8 cellular contexts compared by ENCODE assay signal in the genomic region with DNA sequence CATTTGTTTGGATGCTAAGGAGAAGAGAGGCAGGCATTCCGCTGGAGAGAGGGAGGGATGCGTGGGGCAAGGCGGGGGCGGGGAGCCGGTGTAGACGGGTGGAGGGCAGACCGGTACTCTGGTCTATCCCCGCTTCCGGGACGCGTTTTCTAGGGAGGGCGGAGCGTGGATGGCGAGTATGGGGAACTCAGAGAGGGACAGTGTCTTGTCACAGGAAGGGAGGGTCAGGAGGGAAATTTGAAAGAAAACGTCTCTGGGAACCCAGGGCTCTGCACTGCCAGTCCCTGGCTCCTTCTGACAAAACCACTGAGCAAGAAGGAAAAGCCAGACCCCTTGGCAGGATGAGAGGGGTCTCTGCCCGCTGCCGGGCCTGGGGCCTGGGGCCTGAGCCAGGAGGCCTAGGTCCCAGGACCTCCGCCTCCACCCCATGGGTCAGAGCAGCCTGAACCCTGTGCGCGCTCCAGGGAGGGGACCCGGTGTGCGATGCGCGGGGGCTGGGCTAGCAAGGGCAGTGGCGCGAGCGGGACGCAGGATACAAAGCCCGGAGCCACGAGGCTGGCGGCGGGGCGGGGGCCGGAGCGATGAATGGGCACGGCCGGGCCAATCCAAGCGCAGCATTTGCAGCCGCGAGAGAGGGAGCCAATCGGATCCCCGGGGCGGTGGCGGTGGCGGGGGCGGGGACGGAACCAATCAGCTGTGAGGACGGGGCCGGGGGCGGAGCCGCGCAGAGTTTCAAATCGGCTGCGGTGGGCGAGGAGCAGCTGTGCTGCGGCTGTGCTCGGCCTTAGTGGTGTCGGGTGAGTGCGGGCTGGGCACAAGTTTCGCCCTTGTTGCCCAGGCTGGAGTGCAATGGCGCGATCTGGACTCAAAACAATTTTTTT. TPM values are rescaled to one million over a fixed set of nuclear protein-coding genes. Genes with fewer than 3 reads are reported as not detected.
DNase-seq lines count a peak whose midpoint lies in the region; ATAC-seq, FAIRE-seq and TF ChIP-seq lines count a peak whose summit lies in the region.

A gene with protein sequence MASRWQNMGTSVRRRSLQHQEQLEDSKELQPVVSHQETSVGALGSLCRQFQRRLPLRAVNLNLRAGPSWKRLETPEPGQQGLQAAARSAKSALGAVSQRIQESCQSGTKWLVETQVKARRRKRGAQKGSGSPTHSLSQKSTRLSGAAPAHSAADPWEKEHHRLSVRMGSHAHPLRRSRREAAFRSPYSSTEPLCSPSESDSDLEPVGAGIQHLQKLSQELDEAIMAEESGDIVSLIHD (plus strand): TSS at position 764 of the 881 bp plus-strand sequence. CDS start 656 bp downstream, outside the sequence.

- H3K27me3 ChIP-seq in kidney epithelial cell (ENCODE audit: control insufficient read depth, insufficient read depth, low read length), result no peaks in the 10 kb centered on the region

- POLR2A ChIA-PET in A549 (lab: Yijun Ruan, JAX), result interaction anchor here (0.6 to 0.8 kb wide), 4 partner anchors 8 to 958 kb away, joined by 3 to 6 read pairs (median 3); partner anchors contain the start of genes DERL2 and MIS12

- peak within 1 kb of the TSS; percentile 84 to 92 for H3K27ac ChIP-seq in A549

- peak; percentile 63 for FAIRE-seq in A549 (lab: Jason Lieb, UNC)

- H3K4me2 ChIP-seq in A549, result peak within 1 kb of the TSS; percentile 90

- TF ChIP-seq EP300 in A549 (IDR thresholded peaks at IDR 0.05), result no peak; a peak in 1 of 5 replicates

- DNase-seq in A549 (ENCODE audit: low read depth in 1 of 2, low spot score in 1 of 2), result peak; percentile 96 to 100
- DNase-seq in NCI-H2196 treated with DMSO at 0.1 percent for 48 hours (lab: John Stamatoyannopoulos, UW; ENCODE audit: unreplicated experiment), result peak; percentile 77
- peak; percentile 91 for DNase-seq in cerebellar cortex (ENCODE audit: low spot score)
- peak; percentile 63 for DNase-seq in kidney epithelial cell (ENCODE audit: low read depth)
- peak; percentile 83 to 91 for DNase-seq in stimulated activated CD4-positive, alpha-beta T cell treated with anti-CD3 and anti-CD28 coated beads, Interleukin-15, amount 100 ng/mL, for 1 hour (ENCODE audit: low read depth in 1 of 2, low spot score in 1 of 2)

- no peak for TF ChIP-seq RAD21 in A549 (conservative IDR thresholded peaks at IDR 0.05 in 1 of 2, IDR thresholded peaks at IDR 0.05 in 1 of 2)

- H3K4me1 ChIP-seq in A549, result peaks cover 5% of the 10 kb centered on the region; the same call in 1 of the 3 replicates

- ATAC-seq in A549 (peak; percentile 97), GM18861 (IDR thresholded peaks at IDR 0.05; ENCODE audit: unreplicated experiment) (peak; percentile 67), HG03097 (IDR thresholded peaks at IDR 0.05; ENCODE audit: low FRiP score, unreplicated experiment) (peak; percentile 75)
- peak; percentile 94 to 95 for ATAC-seq in activated CD4-positive, CD25-positive, alpha-beta regulatory T cell treated with anti-CD3 and anti-CD28 coated beads, Interleukin-2, amount 50 U/mL, for 24 hours

- TF ChIP-seq CTCF in A549 (IDR thresholded peaks at IDR 0.05), result no peak
- no peak for TF ChIP-seq CTCF in kidney epithelial cell (IDR thresholded peaks at IDR 0.05; ENCODE audit: insufficient read depth, low read length, poor library complexity, severe bottlenecking)

- 1% methylated on average over 28 of the region's 62 CpGs for WGBS in A549 (ENCODE audit: missing lambda C conversion rate)

- peaks cover 2% of the 10 kb centered on the region for H3K36me3 ChIP-seq in kidney epithelial cell (ENCODE audit: control insufficient read depth, insufficient read depth, low read length)

- CTCF ChIA-PET in A549 (lab: Yijun Ruan, JAX), result interaction anchor here (0.7 to 1.2 kb wide), 2 partner anchors 24 to 29 kb away, joined by 3 to 4 read pairs; no protein-coding TSS in a partner anchor

- no peaks in the 10 kb centered on the region for H3K9me3 ChIP-seq in A549

- TF ChIP-seq POLR2A in A549 (IDR thresholded peaks at IDR 0.05; ENCODE audit: low read length), result peak; percentile 70

- peak within 1 kb of the TSS; percentile 77 for H3K4me3 ChIP-seq in A549
- H3K4me3 ChIP-seq in kidney epithelial cell (ENCODE audit: low read depth, low read length), result peak within 1 kb of the TSS; percentile 57

TF ChIP-seq in A549, 52 proteins besides CTCF, POLR2A, EP300 and RAD21 (continues in another document):
- TF ChIP-seq HOXB5 (CRISPR knock-in tag; IDR thresholded peaks at IDR 0.05) (peak; percentile 48; the same call in 1 of the 2 replicates), POLR2AphosphoS2 (conservative IDR thresholded peaks at IDR 0.05; ENCODE audit: low read length) (no peak), TP53 (CRISPR knock-in tag; IDR thresholded peaks at IDR 0.05) (peak; percentile 91), PBX3 (IDR thresholded peaks at IDR 0.05) (peak; percentile 19; the same call in 1 of the 2 replicates), CEBPB (IDR thresholded peaks at IDR 0.05) (no peak), CHD2 (IDR thresholded peaks at IDR 0.05; ENCODE audit: low read length, partially characterized antibody) (no peak), NFE2L2 (conservative IDR thresholded peaks at IDR 0.05; ENCODE audit: low read length) (no peak), ZFP36 (IDR thresholded peaks at IDR 0.05; ENCODE audit: borderline replicate concordance, partially characterized antibody) (no peak), MAX (IDR thresholded peaks at IDR 0.05) (peak; percentile 99), MYC (IDR thresholded peaks at IDR 0.05; ENCODE audit: borderline replicate concordance, low read length) (peak; percentile 91), FOXS1 (CRISPR knock-in tag; IDR thresholded peaks at IDR 0.05) (no peak), TFCP2L1 (CRISPR knock-in tag; IDR thresholded peaks at IDR 0.05) (no peak), HOXB13 (CRISPR knock-in tag; IDR thresholded peaks at IDR 0.05; ENCODE audit: low read depth) (no peak), MAZ (IDR thresholded peaks at IDR 0.05; ENCODE audit: borderline replicate concordance, low read depth, low read length) (0 out of 2 replicates have a peak, but pooled peaks have one; percentile 33)
- TF ChIP-seq, protein P1, sequence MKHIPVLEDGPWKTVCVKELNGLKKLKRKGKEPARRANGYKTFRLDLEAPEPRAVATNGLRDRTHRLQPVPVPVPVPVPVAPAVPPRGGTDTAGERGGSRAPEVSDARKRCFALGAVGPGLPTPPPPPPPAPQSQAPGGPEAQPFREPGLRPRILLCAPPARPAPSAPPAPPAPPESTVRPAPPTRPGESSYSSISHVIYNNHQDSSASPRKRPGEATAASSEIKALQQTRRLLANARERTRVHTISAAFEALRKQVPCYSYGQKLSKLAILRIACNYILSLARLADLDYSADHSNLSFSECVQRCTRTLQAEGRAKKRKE (CRISPR knock-in tag; IDR thresholded peaks at IDR 0.05; ENCODE audit: low read depth), result no peak
- TF ChIP-seq, protein P2, sequence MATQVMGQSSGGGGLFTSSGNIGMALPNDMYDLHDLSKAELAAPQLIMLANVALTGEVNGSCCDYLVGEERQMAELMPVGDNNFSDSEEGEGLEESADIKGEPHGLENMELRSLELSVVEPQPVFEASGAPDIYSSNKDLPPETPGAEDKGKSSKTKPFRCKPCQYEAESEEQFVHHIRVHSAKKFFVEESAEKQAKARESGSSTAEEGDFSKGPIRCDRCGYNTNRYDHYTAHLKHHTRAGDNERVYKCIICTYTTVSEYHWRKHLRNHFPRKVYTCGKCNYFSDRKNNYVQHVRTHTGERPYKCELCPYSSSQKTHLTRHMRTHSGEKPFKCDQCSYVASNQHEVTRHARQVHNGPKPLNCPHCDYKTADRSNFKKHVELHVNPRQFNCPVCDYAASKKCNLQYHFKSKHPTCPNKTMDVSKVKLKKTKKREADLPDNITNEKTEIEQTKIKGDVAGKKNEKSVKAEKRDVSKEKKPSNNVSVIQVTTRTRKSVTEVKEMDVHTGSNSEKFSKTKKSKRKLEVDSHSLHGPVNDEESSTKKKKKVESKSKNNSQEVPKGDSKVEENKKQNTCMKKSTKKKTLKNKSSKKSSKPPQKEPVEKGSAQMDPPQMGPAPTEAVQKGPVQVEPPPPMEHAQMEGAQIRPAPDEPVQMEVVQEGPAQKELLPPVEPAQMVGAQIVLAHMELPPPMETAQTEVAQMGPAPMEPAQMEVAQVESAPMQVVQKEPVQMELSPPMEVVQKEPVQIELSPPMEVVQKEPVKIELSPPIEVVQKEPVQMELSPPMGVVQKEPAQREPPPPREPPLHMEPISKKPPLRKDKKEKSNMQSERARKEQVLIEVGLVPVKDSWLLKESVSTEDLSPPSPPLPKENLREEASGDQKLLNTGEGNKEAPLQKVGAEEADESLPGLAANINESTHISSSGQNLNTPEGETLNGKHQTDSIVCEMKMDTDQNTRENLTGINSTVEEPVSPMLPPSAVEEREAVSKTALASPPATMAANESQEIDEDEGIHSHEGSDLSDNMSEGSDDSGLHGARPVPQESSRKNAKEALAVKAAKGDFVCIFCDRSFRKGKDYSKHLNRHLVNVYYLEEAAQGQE (IDR thresholded peaks at IDR 0.05), result no peak

RNA-seq across cellular contexts. Expression of the gene that starts here (rescaled TPM):
- polyA plus RNA-seq in A549 (2011; rRNA removed) (25.4 and 26.3 TPM in 2 replicates), A549 (2017; fragmentation: RNase III; extraction: RNeasy Plus Mini Kit Qiagen cat#74134 plus additional on column Dnase treatment) (26.8 to 28.9 TPM (median 27.0 TPM) in 3 replicates)
- 54.7 and 67.3 TPM in 2 replicates for polyA plus RNA-seq in A549 (2012; cell fraction: cytosol; rRNA removed)
- 61.0 and 68.4 TPM in 2 replicates for polyA plus RNA-seq in A549 (2012; cell fraction: nucleus; rRNA removed)
- polyA minus RNA-seq in A549 (2011; rRNA and poly(A)+ RNA removed), result 12.5 and 16.1 TPM in 2 replicates
- total RNA-seq in kidney epithelial cell, result 6.8 and 10.4 TPM in 2 replicates

Comparison
In these comparisons a context has a peak if more than half of its experiments do, and no peak if none do; other contexts are left out.
1. Peak in every context shown above with its lines: DNase-seq, ATAC-seq, H3K4me3 ChIP-seq and H3K27ac ChIP-seq.